Comparison of ENCODE assay signal across 8 cellular contexts in the genomic region with DNA sequence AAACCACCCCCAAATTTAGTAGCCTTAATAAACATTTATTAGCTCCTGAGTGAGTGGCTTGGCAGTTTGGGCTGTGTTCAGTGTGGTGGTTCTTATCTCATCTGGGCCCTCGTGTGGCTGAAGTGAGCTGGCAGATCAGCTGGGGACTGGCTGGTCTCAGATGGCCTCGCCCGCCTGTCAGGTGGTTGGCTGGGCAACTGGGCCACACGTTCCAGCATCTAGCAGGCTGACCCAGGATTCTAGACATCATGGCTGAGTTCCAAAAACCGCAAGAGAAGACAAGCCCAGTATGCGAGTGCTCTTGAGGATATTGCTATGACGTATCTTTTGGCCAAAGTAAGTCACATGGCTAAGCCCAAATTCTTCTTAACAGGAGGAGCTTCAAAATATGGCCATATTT. TPM values are rescaled to one million over a fixed set of nuclear protein-coding genes. Genes with fewer than 3 reads are reported as not detected.
DNase-seq lines count a peak whose midpoint lies in the region; ATAC-seq and TF ChIP-seq lines count a peak whose summit lies in the region.

No MANE protein-coding gene starts in this region.

- in situ Hi-C loops in astrocyte of the cerebellum (cut with HindIII; ENCODE audit: low sequenced_read_pairs), result no loop called here
- in situ Hi-C loops in transverse colon (cut with MboI; ENCODE audit: low pct_ligation_motif_present in 1 of 4, low pct_unique_long_range_greater_than_20kb in 1 of 4, low sequenced_read_pairs in 3 of 4), result no loop called here

- no peaks in the 10 kb centered on the region for H3K9me3 ChIP-seq in transverse colon

- H3K36me3 ChIP-seq in transverse colon, result peaks cover 0 to 14% (median 7%) of the 10 kb centered on the region in 4 donors

- intact Hi-C loops in left colon (cut with DNase I, micrococcal nuclease), result no loop called here
- intact Hi-C loops in transverse colon (cut with DNase I; ENCODE audit: low total_unique reads), result no loop called here

- peak overlapping the region; percentile 32 to 57 (median 44) for H3K27ac ChIP-seq in transverse colon

- H3K4me3 ChIP-seq in astrocyte of the cerebellum (ENCODE audit: low read depth, low read length) (no peak overlapping the region), transverse colon (no peak overlapping the region)

- ATAC-seq in left colon, result peak; percentile 58
- ATAC-seq in GM19324 (IDR thresholded peaks at IDR 0.05; ENCODE audit: low FRiP score, unreplicated experiment), result no peak

- H3K27me3 ChIP-seq in transverse colon, result no peaks in the 10 kb centered on the region

- no peak for TF ChIP-seq POLR2A in transverse colon (IDR thresholded peaks at IDR 0.05)

- 53% methylated on average over 7 of the region's 7 CpGs; no CpG with 5 or more reads in 1 of the 2 donors for WGBS in transverse colon (ENCODE audit: low coverage in 1 of 2), 2 donors

- DNase-seq in activated CD8-positive, alpha-beta memory T cell treated with anti-CD3 and anti-CD28 coated beads for 24 hours, result peak; percentile 54
- no peak for DNase-seq in activated CD8-positive, alpha-beta memory T cell treated with anti-CD3 and anti-CD28 coated beads, Interleukin-2, amount 50 U/mL, for 4 hours
- DNase-seq in astrocyte of the cerebellum (ENCODE audit: low read depth) (peak; percentile 90), left colon (peak; percentile 31 to 58), transverse colon (peak; percentile 32), midbrain (lab: John Stamatoyannopoulos, UW) (no peak), NCI-H82 (lab: John Stamatoyannopoulos, UW) (no peak)

- TF ChIP-seq CTCF in astrocyte of the cerebellum (IDR thresholded peaks at IDR 0.05; ENCODE audit: low read depth, low read length, missing control alignments), result no peak
- no peak for TF ChIP-seq CTCF in transverse colon (IDR thresholded peaks at IDR 0.05)

- H3K4me1 ChIP-seq in transverse colon, result peaks cover 0 to 16% (median 4%) of the 10 kb centered on the region in 4 donors

- TF ChIP-seq EP300 in transverse colon (IDR thresholded peaks at IDR 0.05; ENCODE audit: low read depth), result no peak

RNA-seq across cellular contexts. Expression of a gene that starts 28.9 kb away (rescaled TPM):
- total RNA-seq in left colon, result 10 to 100 TPM; 39.8 to 51.1 TPM
- 10 to 100 TPM; 15.3 to 42.1 (median 23.9) TPM for total RNA-seq in transverse colon

Comparison
In these comparisons a context has a peak if more than half of its experiments do, and no peak if none do; other contexts are left out.
1. DNase-seq: peak in activated CD8-positive, alpha-beta memory T cell treated with anti-CD3 and anti-CD28 coated beads for 24 hours (single experiment), astrocyte of the cerebellum (single experiment), left colon (2 of 2) and transverse colon (single experiment); none in activated CD8-positive, alpha-beta memory T cell treated with anti-CD3 and anti-CD28 coated beads, Interleukin-2, amount 50 U/mL, for 4 hours (single experiment), midbrain (single experiment) and NCI-H82 (single experiment).